21 cellular contexts compared by ENCODE assay signal in the genomic region with DNA sequence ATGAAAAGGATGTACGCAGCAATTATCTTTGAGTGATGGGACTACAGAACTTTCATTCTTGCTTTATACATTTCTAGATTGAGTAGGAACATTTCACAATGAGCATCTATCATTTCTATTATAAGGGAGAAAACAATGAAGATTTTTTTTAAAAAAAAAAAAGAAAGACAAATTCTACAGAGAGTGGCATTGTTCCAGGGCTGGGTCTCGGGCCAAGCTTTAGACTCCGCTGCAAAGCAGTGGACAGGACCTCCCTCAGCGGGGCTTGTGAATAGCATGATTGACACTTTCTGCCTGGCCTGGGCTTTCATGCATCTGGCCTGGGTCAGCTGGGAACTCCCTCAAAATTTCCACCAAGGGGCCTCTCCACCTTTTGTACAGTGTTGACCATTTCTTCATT.
"Had no signal": no experiment of that assay in that cellular context is flagged by ENCODE, and none has a peak within 500 bp of the region (broad histone marks: within the 10 kb centered on the region; RNA-seq: fewer than 3 reads in every experiment).

No MANE protein-coding gene starts in this region.

- H3K27me3 Mint-ChIP-seq: activated CD4-positive, alpha-beta T cell treated with anti-CD3 and anti-CD28 coated beads, Interleukin-2, amount 10 ng/mL, durations not matched to agents 7 days and 5 days; activated CD8-positive, alpha-beta T cell treated with anti-CD3 and anti-CD28 coated beads for 36 hours; activated naive CD8-positive, alpha-beta T cell; memory B cell; stimulated activated naive B cell treated with anti-CD40 and anti-IgM and Interleukin-4, amounts not matched to agents 10 μg/mL and 1 μg/mL and 100 μg/mL, for 72 hours had no signal

- H3K36me3 ChIP-seq: adrenal gland, cardiac muscle cell, thyroid gland had no signal

- H3K9me3 ChIP-seq: adrenal gland, body of pancreas, thyroid gland had no signal

- H3K4me1 Mint-ChIP-seq: activated CD4-positive, alpha-beta T cell treated with anti-CD3 and anti-CD28 coated beads, Interleukin-2, amount 10 ng/mL, durations not matched to agents 7 days and 5 days; memory B cell; nephron had no signal

- H3K27me3 ChIP-seq: adrenal gland, body of pancreas, cardiac muscle cell, thyroid gland had no signal

- H3K4me3 Mint-ChIP-seq: activated CD4-positive, alpha-beta T cell treated with anti-CD3 and anti-CD28 coated beads, Interleukin-2, amount 10 ng/mL, durations not matched to agents 7 days and 5 days; activated CD8-positive, alpha-beta T cell treated with anti-CD3 and anti-CD28 coated beads for 36 hours; activated naive CD8-positive, alpha-beta T cell; memory B cell; nephron; stimulated activated naive B cell treated with anti-CD40 and anti-IgM and Interleukin-4, amounts not matched to agents 10 μg/mL and 1 μg/mL and 100 μg/mL, for 72 hours had no signal

- H3K27ac Mint-ChIP-seq: activated CD4-positive, alpha-beta T cell treated with anti-CD3 and anti-CD28 coated beads, Interleukin-2, amount 10 ng/mL, durations not matched to agents 7 days and 5 days; activated CD8-positive, alpha-beta T cell treated with anti-CD3 and anti-CD28 coated beads for 36 hours; activated naive CD8-positive, alpha-beta T cell; memory B cell; nephron; progenitor cell of endocrine pancreas; stimulated activated naive B cell treated with anti-CD40 and anti-IgM and Interleukin-4, amounts not matched to agents 10 μg/mL and 1 μg/mL and 100 μg/mL, for 72 hours had no signal

- H3K27ac ChIP-seq: adrenal gland, body of pancreas, cardiac muscle cell, foreskin keratinocyte, thyroid gland, VCaP had no signal

- H3K4me1 ChIP-seq: adrenal gland, body of pancreas, foreskin keratinocyte, thyroid gland had no signal

- DNase-seq: activated CD4-positive, alpha-beta T cell treated with anti-CD3 and anti-CD28 coated beads, Interleukin-2, amount 10 ng/mL, durations not matched to agents 7 days and 5 days; activated CD8-positive, alpha-beta T cell treated with anti-CD3 and anti-CD28 coated beads for 36 hours; activated gamma-delta T cell treated with Interleukin-2 at 50 U/mL for 16 hours; adrenal gland; body of pancreas; effector CD4-positive, alpha-beta T cell; erythroblast; foreskin keratinocyte; glutamatergic neuron; islet precursor cell; left cardiac atrium; stimulated activated CD4-positive, alpha-beta T cell treated with anti-CD3 and anti-CD28 coated beads, Interleukin-2, amount 100 ng/mL, for 48 hours; stimulated activated CD8-positive, alpha-beta memory T cell treated with anti-CD3 and anti-CD28 coated beads, Interleukin-4, amount 100 ng/mL, for 48 hours; stimulated activated naive B cell treated with anti-CD40 and anti-IgM and Interleukin-4, amounts not matched to agents 10 μg/mL and 1 μg/mL and 100 μg/mL, for 72 hours; thyroid gland had no signal

- H3K4me3 ChIP-seq: adrenal gland, body of pancreas, cardiac muscle cell, thyroid gland had no signal
